8 cellular contexts compared by ENCODE assay signal in genomic region chr7:151705744-151706567, GRCh38.
A peak's percentile ranks its signal among the peaks of the same experiment; 100 is the strongest.
DNase-seq lines count a peak whose midpoint lies in the region; ATAC-seq, FAIRE-seq and TF ChIP-seq lines count a peak whose summit lies in the region.

No MANE protein-coding gene starts in this region.

- intact Hi-C loops in activated CD8-positive, alpha-beta T cell treated with anti-CD3 and anti-CD28 coated beads for 36 hours (cut with micrococcal nuclease) = no loop called here
- intact Hi-C loops in left cardiac atrium (cut with DNase I) = no loop called here

- no peaks in the 10 kb centered on the region for H3K27me3 Mint-ChIP-seq in activated CD8-positive, alpha-beta T cell treated with anti-CD3 and anti-CD28 coated beads for 36 hours

- POLR2A ChIA-PET in activated CD8-positive, alpha-beta T cell treated with anti-CD3 and anti-CD28 coated beads for 36 hours (lab: Charles Lee) = no interaction called here

- H3K27ac Mint-ChIP-seq in activated CD8-positive, alpha-beta T cell treated with anti-CD3 and anti-CD28 coated beads for 36 hours = peak overlapping the region; percentile 1

- no peak for TF ChIP-seq POLR2A in GM18505 (IDR thresholded peaks at IDR 0.05; ENCODE audit: borderline replicate concordance, extremely low read depth, insufficient read depth, insufficient read length)
- no peak for TF ChIP-seq POLR2A in H54 (IDR thresholded peaks at IDR 0.05; ENCODE audit: low read depth, low read length)

- peaks cover 16% of the 10 kb centered on the region for H3K4me1 ChIP-seq in skeletal muscle satellite cell (ENCODE audit: control insufficient read depth, insufficient read depth, low read length)

- no peaks in the 10 kb centered on the region for H3K36me3 Mint-ChIP-seq in activated CD8-positive, alpha-beta T cell treated with anti-CD3 and anti-CD28 coated beads for 36 hours (ENCODE audit: low read depth)

- ATAC-seq in activated CD8-positive, alpha-beta T cell treated with anti-CD3 and anti-CD28 coated beads for 36 hours = peak; percentile 87
- ATAC-seq in left cardiac atrium (peak; percentile 59 to 69), GM18505 (IDR thresholded peaks at IDR 0.05; ENCODE audit: unreplicated experiment) (no peak), HG02763 (IDR thresholded peaks at IDR 0.05; ENCODE audit: unreplicated experiment) (no peak)

- CTCF ChIA-PET in activated CD8-positive, alpha-beta T cell treated with anti-CD3 and anti-CD28 coated beads for 36 hours (lab: Charles Lee) = interaction anchor here (0.9 to 2.6 kb wide), 4 partner anchors 10 to 54 kb away, joined by 3 to 6 read pairs (median 3); no protein-coding TSS in a partner anchor

- no peaks in the 10 kb centered on the region for H3K9me3 Mint-ChIP-seq in activated CD8-positive, alpha-beta T cell treated with anti-CD3 and anti-CD28 coated beads for 36 hours

- no peaks in the 10 kb centered on the region for H3K9me3 ChIP-seq in skeletal muscle satellite cell (replicated peaks; ENCODE audit: low read length)

- peak overlapping the region; percentile 22 for H3K4me2 ChIP-seq in skeletal muscle satellite cell (ENCODE audit: low read length)

- TF ChIP-seq CTCF in activated CD8-positive, alpha-beta T cell treated with anti-CD3 and anti-CD28 coated beads for 36 hours (IDR thresholded peaks at IDR 0.05) = peak; percentile 52

- no peaks in the 10 kb centered on the region for H3K36me3 ChIP-seq in skeletal muscle satellite cell (ENCODE audit: insufficient read depth, low read length)

- DNase-seq in EL (peak; percentile 54), left cardiac atrium (peak; percentile 44), H54 (ENCODE audit: insufficient read length, low spot score) (no peak)
- DNase-seq in Jurkat, Clone E6-1 (ENCODE audit: low read depth, low spot score) = peak; percentile 43
- peak; percentile 58 for DNase-seq in activated CD8-positive, alpha-beta T cell treated with anti-CD3 and anti-CD28 coated beads for 36 hours

- no peak overlapping the region for H3K9ac ChIP-seq in skeletal muscle satellite cell (ENCODE audit: low read depth, low read length)

- FAIRE-seq in H54 (lab: Jason Lieb, UNC) = no peak

- no peak overlapping the region for H3K4me3 ChIP-seq in Jurkat, Clone E6-1 (ENCODE audit: low read length)
- no peak overlapping the region for H3K4me3 ChIP-seq in skeletal muscle satellite cell (ENCODE audit: low read length)

- H3K4me3 Mint-ChIP-seq in activated CD8-positive, alpha-beta T cell treated with anti-CD3 and anti-CD28 coated beads for 36 hours = no peak overlapping the region

- H3K4me1 Mint-ChIP-seq in activated CD8-positive, alpha-beta T cell treated with anti-CD3 and anti-CD28 coated beads for 36 hours (ENCODE audit: low read depth) = peaks cover 4% of the 10 kb centered on the region

- peaks cover 6% of the 10 kb centered on the region for H3K27me3 ChIP-seq in skeletal muscle satellite cell (ENCODE audit: control insufficient read depth, insufficient read depth, low read length)

Comparison
In these comparisons a context has a peak if more than half of its experiments do, and no peak if none do; other contexts are left out.
1. ATAC-seq: peak in activated CD8-positive, alpha-beta T cell treated with anti-CD3 and anti-CD28 coated beads for 36 hours (single experiment) and left cardiac atrium (2 of 2); none in GM18505 (single experiment) and HG02763 (single experiment).